Comparison of ENCODE assay signal across 2 cellular contexts in genomic region chr3:141291610-141292345, GRCh38.
TF ChIP-seq lines count a peak whose summit lies in the region.

No MANE protein-coding gene starts in this region.

TF ChIP-seq in H1, 55 proteins besides CTCF, POLR2A, EP300 and RAD21:
- TF ChIP-seq BRCA1 (IDR thresholded peaks at IDR 0.05; ENCODE audit: low read depth, low read length): no peak
- no peak for TF ChIP-seq TCF12 (IDR thresholded peaks at IDR 0.05; ENCODE audit: low read depth, low read length)
- no peak for TF ChIP-seq KDM1A (IDR thresholded peaks at IDR 0.05; ENCODE audit: borderline replicate concordance, low read length)
- TF ChIP-seq ASH2L (IDR thresholded peaks at IDR 0.05; ENCODE audit: low read length): no peak
- TF ChIP-seq JUND (IDR thresholded peaks at IDR 0.05; ENCODE audit: low read length): no peak
- TF ChIP-seq RXRA (IDR thresholded peaks at IDR 0.05; ENCODE audit: insufficient read depth, low read depth, low read length): no peak
- TF ChIP-seq SRF (IDR thresholded peaks at IDR 0.05; ENCODE audit: low read depth, low read length): no peak
- no peak for TF ChIP-seq RNF2 (IDR thresholded peaks at IDR 0.05; ENCODE audit: borderline replicate concordance, low read depth, low read length, missing control alignments, poor library complexity, severe bottlenecking)
- no peak for TF ChIP-seq RBBP5 (IDR thresholded peaks at IDR 0.05; ENCODE audit: borderline replicate concordance, low read depth, low read length)
- TF ChIP-seq GABPA (IDR thresholded peaks at IDR 0.05; ENCODE audit: borderline replicate concordance, insufficient read depth, low read length): no peak
- TF ChIP-seq TBP (IDR thresholded peaks at IDR 0.05; ENCODE audit: low read depth, low read length): no peak
- TF ChIP-seq CBX8 (IDR thresholded peaks at IDR 0.05; ENCODE audit: borderline replicate concordance, low read depth, low read length): no peak

TF ChIP-seq in SK-N-SH, 30 proteins besides CTCF, POLR2A, EP300 and RAD21:
- no peak for TF ChIP-seq ELF1 (IDR thresholded peaks at IDR 0.05)
- TF ChIP-seq EZH2phosphoT487 (IDR thresholded peaks at IDR 0.05; ENCODE audit: borderline replicate concordance, low read depth): no peak
- no peak for TF ChIP-seq NRF1 (IDR thresholded peaks at IDR 0.05; ENCODE audit: low read depth, low read length)
- no peak for TF ChIP-seq MXI1 (IDR thresholded peaks at IDR 0.05; ENCODE audit: low read depth, low read length)
- TF ChIP-seq CHD2 (IDR thresholded peaks at IDR 0.05; ENCODE audit: low read length, partially characterized antibody): no peak
- TF ChIP-seq FOXM1 (IDR thresholded peaks at IDR 0.05; ENCODE audit: low read depth): no peak
- TF ChIP-seq, protein P1, sequence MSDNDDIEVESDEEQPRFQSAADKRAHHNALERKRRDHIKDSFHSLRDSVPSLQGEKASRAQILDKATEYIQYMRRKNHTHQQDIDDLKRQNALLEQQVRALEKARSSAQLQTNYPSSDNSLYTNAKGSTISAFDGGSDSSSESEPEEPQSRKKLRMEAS (IDR thresholded peaks at IDR 0.05; ENCODE audit: low read depth): no peak
- no peak for TF ChIP-seq RCOR1 (IDR thresholded peaks at IDR 0.05; ENCODE audit: low read length)
- TF ChIP-seq, protein P2, sequence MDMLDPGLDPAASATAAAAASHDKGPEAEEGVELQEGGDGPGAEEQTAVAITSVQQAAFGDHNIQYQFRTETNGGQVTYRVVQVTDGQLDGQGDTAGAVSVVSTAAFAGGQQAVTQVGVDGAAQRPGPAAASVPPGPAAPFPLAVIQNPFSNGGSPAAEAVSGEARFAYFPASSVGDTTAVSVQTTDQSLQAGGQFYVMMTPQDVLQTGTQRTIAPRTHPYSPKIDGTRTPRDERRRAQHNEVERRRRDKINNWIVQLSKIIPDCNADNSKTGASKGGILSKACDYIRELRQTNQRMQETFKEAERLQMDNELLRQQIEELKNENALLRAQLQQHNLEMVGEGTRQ (IDR thresholded peaks at IDR 0.05; ENCODE audit: borderline replicate concordance, low read depth, low read length): no peak
- TF ChIP-seq NFIC (IDR thresholded peaks at IDR 0.05; ENCODE audit: borderline replicate concordance): no peak
- TF ChIP-seq RXRA (IDR thresholded peaks at IDR 0.05; ENCODE audit: borderline replicate concordance, low read depth): no peak
- no peak for TF ChIP-seq FOSL2 (IDR thresholded peaks at IDR 0.05; ENCODE audit: borderline replicate concordance, low read depth)
- TF ChIP-seq USF1 (IDR thresholded peaks at IDR 0.05; ENCODE audit: borderline replicate concordance, low read depth): no peak
- TF ChIP-seq TEAD4 (IDR thresholded peaks at IDR 0.05; ENCODE audit: borderline replicate concordance, insufficient read depth): no peak
- TF ChIP-seq POLR2AphosphoS5 (IDR thresholded peaks at IDR 0.05; ENCODE audit: low read depth, low read length): no peak
- no peak for TF ChIP-seq TCF12 (IDR thresholded peaks at IDR 0.05)
- TF ChIP-seq GABPA (IDR thresholded peaks at IDR 0.05; ENCODE audit: low read depth): no peak
- TF ChIP-seq MEF2A (IDR thresholded peaks at IDR 0.05; ENCODE audit: borderline replicate concordance, low read depth): no peak
- TF ChIP-seq SIN3A (IDR thresholded peaks at IDR 0.05; ENCODE audit: borderline replicate concordance, low read depth, low read length): no peak
